Comparison of ENCODE assay signal across 1 cellular context in the genomic region with DNA sequence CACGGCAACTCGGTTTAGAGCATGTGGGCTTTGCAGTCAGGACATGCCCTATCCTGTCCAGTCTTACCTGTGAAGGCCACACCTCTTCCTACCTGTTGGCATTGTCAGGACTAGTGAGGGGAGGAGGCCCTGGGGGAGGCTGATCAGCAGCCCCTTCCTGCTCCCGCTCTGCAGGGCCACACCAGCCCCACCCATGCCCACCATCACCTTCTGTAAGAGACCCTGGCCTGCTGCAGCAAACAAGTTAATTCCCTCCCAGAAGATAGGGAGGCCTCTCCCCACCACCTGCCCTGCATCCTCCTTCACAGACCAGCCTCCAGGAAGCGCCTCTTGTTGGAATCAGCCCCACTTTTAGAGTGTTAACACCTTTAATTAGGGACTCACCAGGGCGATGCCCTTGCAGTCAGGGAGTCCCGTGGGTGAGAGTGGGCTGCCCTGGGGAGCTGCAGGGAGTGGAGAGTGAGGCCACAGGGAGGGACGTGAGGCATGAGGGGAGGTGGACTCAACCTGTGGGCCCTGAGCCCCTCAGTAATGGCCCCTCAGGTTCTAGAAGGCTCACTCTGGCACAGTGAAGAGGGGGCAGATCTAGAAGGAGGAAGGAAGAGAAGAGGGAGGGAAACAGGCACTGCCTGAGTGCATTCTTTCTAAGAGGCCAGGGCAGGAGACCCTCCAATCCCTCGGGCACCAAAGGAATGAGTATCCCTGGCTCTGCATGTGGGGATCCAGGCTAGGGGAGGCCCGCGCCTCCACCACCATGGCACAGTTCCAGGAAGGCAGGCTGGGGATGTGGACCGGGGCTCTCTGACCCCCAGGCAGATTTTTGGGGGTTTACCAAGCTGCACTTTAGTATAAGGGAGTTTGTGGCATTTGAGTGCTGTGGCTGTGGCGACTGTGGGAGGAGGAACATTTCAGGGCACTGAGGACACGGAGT.
TF ChIP-seq lines count a peak whose summit lies in the region.

No MANE protein-coding gene starts in this region.

TF ChIP-seq in GM12878, 131 proteins besides CTCF, POLR2A, EP300 and RAD21:
- no peak for TF ChIP-seq FOXM1 (IDR thresholded peaks at IDR 0.05; ENCODE audit: low read depth, low read length)
- no peak for TF ChIP-seq EGR1 (IDR thresholded peaks at IDR 0.05; ENCODE audit: borderline replicate concordance in 1 of 2, low read depth in 2 of 2, low read length in 2 of 2)
- TF ChIP-seq DPF2 (IDR thresholded peaks at IDR 0.05): 0 out of 2 replicates have a peak, but pooled peaks have one; percentile 18
- TF ChIP-seq PRDM15 (CRISPR knock-in tag; IDR thresholded peaks at IDR 0.05): no peak
- TF ChIP-seq, protein P1, sequence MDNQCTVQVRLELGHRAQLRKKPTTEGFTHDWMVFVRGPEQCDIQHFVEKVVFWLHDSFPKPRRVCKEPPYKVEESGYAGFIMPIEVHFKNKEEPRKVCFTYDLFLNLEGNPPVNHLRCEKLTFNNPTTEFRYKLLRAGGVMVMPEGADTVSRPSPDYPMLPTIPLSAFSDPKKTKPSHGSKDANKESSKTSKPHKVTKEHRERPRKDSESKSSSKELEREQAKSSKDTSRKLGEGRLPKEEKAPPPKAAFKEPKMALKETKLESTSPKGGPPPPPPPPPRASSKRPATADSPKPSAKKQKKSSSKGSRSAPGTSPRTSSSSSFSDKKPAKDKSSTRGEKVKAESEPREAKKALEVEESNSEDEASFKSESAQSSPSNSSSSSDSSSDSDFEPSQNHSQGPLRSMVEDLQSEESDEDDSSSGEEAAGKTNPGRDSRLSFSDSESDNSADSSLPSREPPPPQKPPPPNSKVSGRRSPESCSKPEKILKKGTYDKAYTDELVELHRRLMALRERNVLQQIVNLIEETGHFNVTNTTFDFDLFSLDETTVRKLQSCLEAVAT (IDR thresholded peaks at IDR 0.05): peak; percentile 15; the same call in 1 of the 2 replicates
- 0 out of 2 replicates have a peak, but pooled peaks have one; percentile 7 for TF ChIP-seq SMARCA5 (IDR thresholded peaks at IDR 0.05)
- TF ChIP-seq IKZF1 (conservative IDR thresholded peaks at IDR 0.05): 0 out of 2 replicates have a peak, but pooled peaks have one; percentile 8
- TF ChIP-seq, protein P2, sequence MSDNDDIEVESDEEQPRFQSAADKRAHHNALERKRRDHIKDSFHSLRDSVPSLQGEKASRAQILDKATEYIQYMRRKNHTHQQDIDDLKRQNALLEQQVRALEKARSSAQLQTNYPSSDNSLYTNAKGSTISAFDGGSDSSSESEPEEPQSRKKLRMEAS (IDR thresholded peaks at IDR 0.05; ENCODE audit: low read depth, low read length): no peak
- TF ChIP-seq, protein P3, sequence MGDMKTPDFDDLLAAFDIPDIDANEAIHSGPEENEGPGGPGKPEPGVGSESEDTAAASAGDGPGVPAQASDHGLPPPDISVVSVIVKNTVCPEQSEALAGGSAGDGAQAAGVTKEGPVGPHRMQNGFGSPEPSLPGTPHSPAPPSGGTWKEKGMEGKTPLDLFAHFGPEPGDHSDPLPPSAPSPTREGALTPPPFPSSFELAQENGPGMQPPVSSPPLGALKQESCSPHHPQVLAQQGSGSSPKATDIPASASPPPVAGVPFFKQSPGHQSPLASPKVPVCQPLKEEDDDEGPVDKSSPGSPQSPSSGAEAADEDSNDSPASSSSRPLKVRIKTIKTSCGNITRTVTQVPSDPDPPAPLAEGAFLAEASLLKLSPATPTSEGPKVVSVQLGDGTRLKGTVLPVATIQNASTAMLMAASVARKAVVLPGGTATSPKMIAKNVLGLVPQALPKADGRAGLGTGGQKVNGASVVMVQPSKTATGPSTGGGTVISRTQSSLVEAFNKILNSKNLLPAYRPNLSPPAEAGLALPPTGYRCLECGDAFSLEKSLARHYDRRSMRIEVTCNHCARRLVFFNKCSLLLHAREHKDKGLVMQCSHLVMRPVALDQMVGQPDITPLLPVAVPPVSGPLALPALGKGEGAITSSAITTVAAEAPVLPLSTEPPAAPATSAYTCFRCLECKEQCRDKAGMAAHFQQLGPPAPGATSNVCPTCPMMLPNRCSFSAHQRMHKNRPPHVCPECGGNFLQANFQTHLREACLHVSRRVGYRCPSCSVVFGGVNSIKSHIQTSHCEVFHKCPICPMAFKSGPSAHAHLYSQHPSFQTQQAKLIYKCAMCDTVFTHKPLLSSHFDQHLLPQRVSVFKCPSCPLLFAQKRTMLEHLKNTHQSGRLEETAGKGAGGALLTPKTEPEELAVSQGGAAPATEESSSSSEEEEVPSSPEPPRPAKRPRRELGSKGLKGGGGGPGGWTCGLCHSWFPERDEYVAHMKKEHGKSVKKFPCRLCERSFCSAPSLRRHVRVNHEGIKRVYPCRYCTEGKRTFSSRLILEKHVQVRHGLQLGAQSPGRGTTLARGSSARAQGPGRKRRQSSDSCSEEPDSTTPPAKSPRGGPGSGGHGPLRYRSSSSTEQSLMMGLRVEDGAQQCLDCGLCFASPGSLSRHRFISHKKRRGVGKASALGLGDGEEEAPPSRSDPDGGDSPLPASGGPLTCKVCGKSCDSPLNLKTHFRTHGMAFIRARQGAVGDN (IDR thresholded peaks at IDR 0.05): 0 out of 2 replicates have a peak, but pooled peaks have one; percentile 1
- TF ChIP-seq ATF3 (IDR thresholded peaks at IDR 0.05; ENCODE audit: borderline replicate concordance, extremely low read depth, low read depth, low read length): no peak
- no peak for TF ChIP-seq CHD2 (IDR thresholded peaks at IDR 0.05; ENCODE audit: borderline replicate concordance, low read depth, low read length)
- TF ChIP-seq STAT1 (conservative IDR thresholded peaks at IDR 0.05): no peak
- no peak for TF ChIP-seq ZNF274 (IDR thresholded peaks at IDR 0.05; ENCODE audit: insufficient read depth, insufficient read length)
- TF ChIP-seq NBN (IDR thresholded peaks at IDR 0.05): no peak
